8 cellular contexts compared by ENCODE assay signal in the genomic region with DNA sequence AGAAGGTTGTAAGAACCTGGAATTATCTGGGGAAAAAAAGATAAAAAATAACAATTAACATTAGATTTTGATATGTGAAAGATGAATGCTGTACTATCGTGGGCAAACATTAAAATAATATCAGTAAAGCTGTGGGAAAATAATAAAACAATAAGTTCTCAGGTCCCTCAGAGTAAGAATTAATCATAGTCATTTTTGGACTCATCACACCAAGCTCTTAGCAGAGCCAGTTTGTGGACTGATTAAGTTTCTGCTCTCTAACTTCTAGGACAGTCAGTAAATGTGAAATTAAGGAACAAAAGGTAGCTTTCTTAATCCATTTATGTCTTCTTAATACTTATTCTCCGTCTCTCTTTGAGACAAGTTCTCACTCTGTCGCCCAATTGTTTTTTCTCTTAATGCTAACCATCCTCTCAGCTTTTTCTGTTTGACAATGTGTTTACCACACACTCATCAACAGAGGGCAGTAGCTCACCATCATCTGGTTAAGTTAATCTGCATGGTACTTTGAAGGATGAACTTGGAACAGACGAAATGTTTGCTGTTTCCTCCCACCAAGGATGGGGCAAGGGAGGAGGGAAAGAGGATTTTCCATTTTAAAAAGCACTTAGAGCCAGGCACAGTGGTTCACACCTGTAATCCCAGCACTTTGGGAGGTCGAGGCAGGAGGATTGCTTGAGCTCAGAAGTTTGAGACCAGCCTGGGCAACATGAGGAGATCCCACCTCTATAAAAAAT. TPM values are rescaled to one million over a fixed set of nuclear protein-coding genes. Genes with fewer than 3 reads are reported as not detected.
A peak's percentile ranks its signal among the peaks of the same experiment; 100 is the strongest.
DNase-seq lines count a peak whose midpoint lies in the region; ATAC-seq and TF ChIP-seq lines count a peak whose summit lies in the region.

No MANE protein-coding gene starts in this region.

- peak; percentile 87 for DNase-seq in DMS53 (lab: John Stamatoyannopoulos, UW)
- DNase-seq in NCI-H2227 (lab: John Stamatoyannopoulos, UW; ENCODE audit: unreplicated experiment): peak; percentile 66
- DNase-seq in epithelial cell of esophagus (ENCODE audit: low read depth): peak; percentile 83
- DNase-seq in mucosa of gallbladder (ENCODE audit: low spot score): peak; percentile 50
- DNase-seq in ureter (ENCODE audit: low spot score): peak; percentile 63

- H3K4me3 ChIP-seq in epithelial cell of esophagus (ENCODE audit: low read length): no peak overlapping the region

- TF ChIP-seq CTCF in epithelial cell of esophagus (IDR thresholded peaks at IDR 0.05; ENCODE audit: insufficient read depth, low read depth, low read length, missing control alignments): peak; percentile 86

- ATAC-seq in GM19324 (IDR thresholded peaks at IDR 0.05; ENCODE audit: low FRiP score, unreplicated experiment) (peak; percentile 79), HG03280 (IDR thresholded peaks at IDR 0.05; ENCODE audit: unreplicated experiment) (peak; percentile 83)
- peak; percentile 58 to 77 for ATAC-seq in activated CD4-positive, CD25-positive, alpha-beta regulatory T cell treated with anti-CD3 and anti-CD28 coated beads, Interleukin-2, amount 50 U/mL, for 24 hours

RNA-seq across cellular contexts. Expression of gene ACO1, which starts 5.3 kb away (rescaled TPM):
- total RNA-seq in mucosa of gallbladder: 48.2 TPM
- 30.6 TPM for total RNA-seq in ureter
